ENCODE assay signal across 29 cellular contexts in genomic region chr16:83138512-83138911, GRCh38.
"Had no signal": no experiment of that assay in that cellular context is flagged by ENCODE, and none has a peak within 500 bp of the region (broad histone marks: within the 10 kb centered on the region; RNA-seq: fewer than 3 reads in every experiment).

No MANE protein-coding gene starts in this region.

- H3K4me3 Mint-ChIP-seq: activated naive CD4-positive, alpha-beta T cell treated with anti-CD3 and anti-CD28 coated beads, Interleukin-2, amount 50 U/mL, for 24 hours had no signal

- ATAC-seq: activated CD4-positive, CD25-positive, alpha-beta regulatory T cell treated with anti-CD3 and anti-CD28 coated beads, Interleukin-2, amount 50 U/mL, for 24 hours; activated CD8-positive, alpha-beta T cell treated with anti-CD3 and anti-CD28 coated beads, Interleukin-2, amount 10 ng/mL, durations not matched to agents 7 days and 5 days; Panc1; Right ventricle myocardium inferior had no signal

- H3K9me3 Mint-ChIP-seq: activated naive CD4-positive, alpha-beta T cell treated with anti-CD3 and anti-CD28 coated beads, Interleukin-2, amount 50 U/mL, for 24 hours had no signal

- H3K36me3 ChIP-seq: MG63 had no signal

- H3K27ac ChIP-seq: SK-N-MC had no signal

- H3K27me3 ChIP-seq: MG63 had no signal

- H3K4me3 ChIP-seq: MG63, SK-N-MC had no signal

- H3K27ac Mint-ChIP-seq: activated naive CD4-positive, alpha-beta T cell treated with anti-CD3 and anti-CD28 coated beads, Interleukin-2, amount 50 U/mL, for 24 hours; brain had no signal

- H3K9me3 ChIP-seq: MG63 had no signal

- H3K27me3 Mint-ChIP-seq: activated naive CD4-positive, alpha-beta T cell treated with anti-CD3 and anti-CD28 coated beads, Interleukin-2, amount 50 U/mL, for 24 hours had no signal

- DNase-seq: activated CD4-positive, alpha-beta T cell treated with anti-CD3 and anti-CD28 coated beads for 4 hours; activated CD4-positive, alpha-beta T cell treated with anti-CD3 and anti-CD28 coated beads, Interleukin-2, amount 50 U/mL, for 4 hours; activated CD8-positive, alpha-beta memory T cell treated with anti-CD3 and anti-CD28 coated beads, Interleukin-2, amount 50 U/mL, for 48 hours; activated CD8-positive, alpha-beta T cell treated with anti-CD3 and anti-CD28 coated beads, Interleukin-2, amount 10 ng/mL, durations not matched to agents 7 days and 5 days; activated effector memory CD4-positive, alpha-beta T cell treated with Interleukin-2 at 50 U/mL for 16 hours; activated naive CD4-positive, alpha-beta T cell; activated T-cell treated with anti-CD3 and anti-CD28 coated beads, Interleukin-2, amount 50 U/mL, for 1 hour; amygdala; KBM-7; MG63; MV-4-11; NCI-H1092 treated with DMSO at 0.1 percent for 48 hours; NCI-H1417 treated with DMSO at 0.1 percent for 48 hours; NCI-H1694; NCI-H2029; NCI-H2107; NCI-H2171 treated with DMSO at 0.1 percent for 48 hours; NCI-H226; NCI-H526; NCI-H774; OCI-M1; RPMI8226; T-helper 1 cell had no signal

- H3K36me3 Mint-ChIP-seq: activated naive CD4-positive, alpha-beta T cell treated with anti-CD3 and anti-CD28 coated beads, Interleukin-2, amount 50 U/mL, for 24 hours; brain had no signal
